9 cellular contexts compared by ENCODE assay signal in genomic region chrX:140762061-140762460, GRCh38. TPM values are rescaled to one million over a fixed set of nuclear protein-coding genes. Genes with fewer than 3 reads are reported as not detected.
A peak's percentile ranks its signal among the peaks of the same experiment; 100 is the strongest.
DNase-seq lines count a peak whose midpoint lies in the region; ATAC-seq and TF ChIP-seq lines count a peak whose summit lies in the region.
"Had no signal": no experiment of that assay in that cellular context is flagged by ENCODE, and none has a peak within 500 bp of the region (broad histone marks: within the 10 kb centered on the region; RNA-seq: fewer than 3 reads in every experiment).

No MANE protein-coding gene starts in this region.

- CTCF ChIA-PET in activated naive CD4-positive, alpha-beta T cell treated with anti-CD3 and anti-CD28 coated beads, Interleukin-2, amount 10 ng/mL, durations not matched to agents 7 days and 5 days (lab: Charles Lee): interaction anchor here (1.2 to 1.5 kb wide), 2 partner anchors 27 to 516 kb away, joined by 3 to 4 read pairs; no protein-coding TSS in a partner anchor

- no peak overlapping the region for H3K4me3 ChIP-seq in WERI-Rb-1 (ENCODE audit: low read depth, low read length)
- H3K4me3 ChIP-seq in foreskin fibroblast (ENCODE audit: low read depth in 1 of 2, low read length in 2 of 2): no peak overlapping the region

- H3K4me3 Mint-ChIP-seq in activated naive CD4-positive, alpha-beta T cell treated with anti-CD3 and anti-CD28 coated beads, Interleukin-2, amount 10 ng/mL, durations not matched to agents 7 days and 5 days: no peak overlapping the region
- no peak overlapping the region for H3K4me3 Mint-ChIP-seq in osteocyte (ENCODE audit: unreplicated experiment)
- H3K4me3 Mint-ChIP-seq: stimulated activated effector memory CD8-positive, alpha-beta T cell treated with anti-CD3 and anti-CD28 coated beads, Interleukin-12 subunit alpha, Interleukin-12 subunit beta, amount 100 ng/mL, for 72 hours had no signal

- DNase-seq in activated naive CD4-positive, alpha-beta T cell treated with anti-CD3 and anti-CD28 coated beads, Interleukin-2, amount 10 ng/mL, durations not matched to agents 7 days and 5 days: peak; percentile 43
- no peak for DNase-seq in activated naive CD4-positive, alpha-beta T cell treated with Interleukin-2 at 50 U/mL for 16 hours
- peak; percentile 1 for DNase-seq in LoVo (ENCODE audit: low spot score)
- peak; percentile 20 for DNase-seq in WERI-Rb-1
- DNase-seq in foreskin fibroblast: peak; percentile 32 to 67
- DNase-seq in osteocyte (ENCODE audit: extremely low spot score, unreplicated experiment): no peak
- no peak for DNase-seq in NK-92 (lab: John Stamatoyannopoulos, UW; ENCODE audit: unreplicated experiment)

- H3K4me1 Mint-ChIP-seq in activated naive CD4-positive, alpha-beta T cell treated with anti-CD3 and anti-CD28 coated beads, Interleukin-2, amount 10 ng/mL, durations not matched to agents 7 days and 5 days: peaks cover 4% of the 10 kb centered on the region
- H3K4me1 Mint-ChIP-seq in osteocyte (ENCODE audit: unreplicated experiment): peaks cover 12% of the 10 kb centered on the region
- H3K4me1 Mint-ChIP-seq: stimulated activated effector memory CD8-positive, alpha-beta T cell treated with anti-CD3 and anti-CD28 coated beads, Interleukin-12 subunit alpha, Interleukin-12 subunit beta, amount 100 ng/mL, for 72 hours had no signal

- H3K9me3 Mint-ChIP-seq in activated naive CD4-positive, alpha-beta T cell treated with anti-CD3 and anti-CD28 coated beads, Interleukin-2, amount 10 ng/mL, durations not matched to agents 7 days and 5 days: no peaks in the 10 kb centered on the region
- no peaks in the 10 kb centered on the region for H3K9me3 Mint-ChIP-seq in osteocyte (ENCODE audit: unreplicated experiment)
- H3K9me3 Mint-ChIP-seq: stimulated activated effector memory CD8-positive, alpha-beta T cell treated with anti-CD3 and anti-CD28 coated beads, Interleukin-12 subunit alpha, Interleukin-12 subunit beta, amount 100 ng/mL, for 72 hours had no signal

- TF ChIP-seq CTCF in WERI-Rb-1 (IDR thresholded peaks at IDR 0.05; ENCODE audit: low read depth, low read length) (peak; percentile 75), foreskin fibroblast (IDR thresholded peaks at IDR 0.05; ENCODE audit: low read depth, low read length) (peak; percentile 76), osteocyte (IDR thresholded peaks at IDR 0.05) (peak; percentile 86)

- peaks cover 27% of the 10 kb centered on the region for H3K27me3 Mint-ChIP-seq in activated naive CD4-positive, alpha-beta T cell treated with anti-CD3 and anti-CD28 coated beads, Interleukin-2, amount 10 ng/mL, durations not matched to agents 7 days and 5 days
- H3K27me3 Mint-ChIP-seq in osteocyte (ENCODE audit: unreplicated experiment): no peaks in the 10 kb centered on the region

- peaks cover 46% of the 10 kb centered on the region for H3K27me3 ChIP-seq in WERI-Rb-1 (ENCODE audit: insufficient read depth, low read depth, severe bottlenecking)

- no peaks in the 10 kb centered on the region for H3K36me3 ChIP-seq in WERI-Rb-1

- no peaks in the 10 kb centered on the region for H3K9me3 ChIP-seq in WERI-Rb-1 (ENCODE audit: severe bottlenecking)

- peak; percentile 82 for ATAC-seq in GM21825 (IDR thresholded peaks at IDR 0.05; ENCODE audit: unreplicated experiment)
- ATAC-seq: stimulated activated effector memory CD8-positive, alpha-beta T cell treated with anti-CD3 and anti-CD28 coated beads, Interleukin-12 subunit alpha, Interleukin-12 subunit beta, amount 100 ng/mL, for 72 hours had no signal

- H3K36me3 Mint-ChIP-seq in activated naive CD4-positive, alpha-beta T cell treated with anti-CD3 and anti-CD28 coated beads, Interleukin-2, amount 10 ng/mL, durations not matched to agents 7 days and 5 days: no peaks in the 10 kb centered on the region
- no peaks in the 10 kb centered on the region for H3K36me3 Mint-ChIP-seq in osteocyte (ENCODE audit: unreplicated experiment)
- H3K36me3 Mint-ChIP-seq: stimulated activated effector memory CD8-positive, alpha-beta T cell treated with anti-CD3 and anti-CD28 coated beads, Interleukin-12 subunit alpha, Interleukin-12 subunit beta, amount 100 ng/mL, for 72 hours had no signal

- no peak overlapping the region for H3K27ac Mint-ChIP-seq in activated naive CD4-positive, alpha-beta T cell treated with anti-CD3 and anti-CD28 coated beads, Interleukin-2, amount 10 ng/mL, durations not matched to agents 7 days and 5 days
- no peak overlapping the region for H3K27ac Mint-ChIP-seq in osteocyte (ENCODE audit: unreplicated experiment)
- H3K27ac Mint-ChIP-seq: stimulated activated effector memory CD8-positive, alpha-beta T cell treated with anti-CD3 and anti-CD28 coated beads, Interleukin-12 subunit alpha, Interleukin-12 subunit beta, amount 100 ng/mL, for 72 hours had no signal

- no peak overlapping the region for H3K27ac ChIP-seq in WERI-Rb-1

RNA-seq across cellular contexts. Expression of gene LINC00632, which starts 52.5 kb away (rescaled TPM):
- 266 and 291 TPM in 2 replicates for total RNA-seq in osteocyte

Comparison
In these comparisons a context has a peak if more than half of its experiments do, and no peak if none do; other contexts are left out.
1. DNase-seq: peak in activated naive CD4-positive, alpha-beta T cell treated with anti-CD3 and anti-CD28 coated beads, Interleukin-2, amount 10 ng/mL, durations not matched to agents 7 days and 5 days (single experiment), LoVo (single experiment), WERI-Rb-1 (single experiment) and foreskin fibroblast (2 of 2); none in activated naive CD4-positive, alpha-beta T cell treated with Interleukin-2 at 50 U/mL for 16 hours (single experiment), osteocyte (single experiment) and NK-92 (single experiment).
2. Peak in every context shown above with its lines, with median percentiles within 50 percentile points of each other: CTCF ChIP-seq.